10 cellular contexts compared by ENCODE assay signal in genomic region chr19:1608414-1609391, GRCh38. TPM values are rescaled to one million over a fixed set of nuclear protein-coding genes. Genes with fewer than 3 reads are reported as not detected.
DNase-seq lines count a peak whose midpoint lies in the region; ATAC-seq and TF ChIP-seq lines count a peak whose summit lies in the region.
"Had no signal": no experiment of that assay in that cellular context is flagged by ENCODE, and none has a peak within 500 bp of the region (broad histone marks: within the 10 kb centered on the region; RNA-seq: fewer than 3 reads in every experiment).

No MANE protein-coding gene starts in this region.

- H3K27ac ChIP-seq in OCI-LY1 (ENCODE audit: low read depth, low read length, poor library complexity, severe bottlenecking) = peak overlapping the region; percentile 93
- peak overlapping the region in 14 of 21 experiments; percentile 11 to 84 (median 62) for H3K27ac ChIP-seq in skin epidermis

- H2AFZ ChIP-seq in OCI-LY1 (ENCODE audit: low read length) = no peak overlapping the region

- peaks cover 15% of the 10 kb centered on the region for H3K36me3 Mint-ChIP-seq in activated naive CD4-positive, alpha-beta T cell treated with anti-CD3 and anti-CD28 coated beads for 36 hours (ENCODE audit: low read depth)

- peak; percentile 25; the same call in 1 of the 2 replicates for TF ChIP-seq CTCF in OCI-LY1 (IDR thresholded peaks at IDR 0.05; ENCODE audit: low read length)

- peaks cover 37% of the 10 kb centered on the region for H3K4me1 Mint-ChIP-seq in activated naive CD4-positive, alpha-beta T cell treated with anti-CD3 and anti-CD28 coated beads for 36 hours (ENCODE audit: low read depth)

- peaks cover 13% of the 10 kb centered on the region for H3K79me2 ChIP-seq in OCI-LY1 (ENCODE audit: insufficient read depth, low read length)

- H3K27me3 ChIP-seq in OCI-LY1 (ENCODE audit: insufficient read depth, low read length) = no peaks in the 10 kb centered on the region

- no peak overlapping the region for H3K9ac ChIP-seq in OCI-LY1 (ENCODE audit: low read length)

- CTCF ChIA-PET in activated naive CD4-positive, alpha-beta T cell treated with anti-CD3 and anti-CD28 coated beads for 36 hours (lab: Charles Lee) = interaction anchor here (0.7 kb wide), 1 partner anchor 54 kb away, joined by 3 read pairs; no protein-coding TSS in a partner anchor

- H3K4me3 ChIP-seq in OCI-LY1 (ENCODE audit: low read depth, low read length, poor library complexity, severe bottlenecking) (no peak overlapping the region), skin epidermis (peak overlapping the region in 2 of 7 experiments; percentile 3 to 22)

- H4K20me1 ChIP-seq in OCI-LY1 (ENCODE audit: insufficient read depth, low read length) = no peaks in the 10 kb centered on the region

- H3K9me3 ChIP-seq in OCI-LY1 (ENCODE audit: low read length) = no peaks in the 10 kb centered on the region

- no peak overlapping the region for H3K27ac Mint-ChIP-seq in activated naive CD4-positive, alpha-beta T cell treated with anti-CD3 and anti-CD28 coated beads for 36 hours

- H3K4me2 ChIP-seq in OCI-LY1 (ENCODE audit: low read length) = no peak overlapping the region

- no peak overlapping the region for H3K4me3 Mint-ChIP-seq in activated naive CD4-positive, alpha-beta T cell treated with anti-CD3 and anti-CD28 coated beads for 36 hours

- no peaks in the 10 kb centered on the region for H3K9me3 Mint-ChIP-seq in activated naive CD4-positive, alpha-beta T cell treated with anti-CD3 and anti-CD28 coated beads for 36 hours

- DNase-seq in NCI-H2227 treated with DMSO at 0.1 percent for 48 hours (lab: John Stamatoyannopoulos, UW) (peak; percentile 5), NCI-H2227 (lab: John Stamatoyannopoulos, UW; ENCODE audit: unreplicated experiment) (no peak), middle frontal gyrus (ENCODE audit: extremely low spot score, low spot score) (no peak), SKM-1 (lab: John Stamatoyannopoulos, UW; ENCODE audit: unreplicated experiment) (no peak)
- DNase-seq in activated naive CD4-positive, alpha-beta T cell treated with anti-CD3 and anti-CD28 coated beads for 36 hours = peak; percentile 39
- DNase-seq: KG1 had no signal

- peaks cover 43% of the 10 kb centered on the region for H3K4me1 ChIP-seq in OCI-LY1 (ENCODE audit: insufficient read depth, low read length, severe bottlenecking)

- H3F3A ChIP-seq in OCI-LY1 (ENCODE audit: insufficient read depth, low read length) = peaks cover 21% of the 10 kb centered on the region; the same call in 1 of the 2 replicates

- H3K27me3 Mint-ChIP-seq in activated naive CD4-positive, alpha-beta T cell treated with anti-CD3 and anti-CD28 coated beads for 36 hours (ENCODE audit: low read depth) = no peaks in the 10 kb centered on the region

- intact Hi-C loops in activated naive CD4-positive, alpha-beta T cell treated with anti-CD3 and anti-CD28 coated beads for 36 hours (cut with micrococcal nuclease) = no loop called here

- no peaks in the 10 kb centered on the region for H3K9me2 ChIP-seq in OCI-LY1 (ENCODE audit: low read depth, low read length)

- peaks cover 49% of the 10 kb centered on the region for H3K36me3 ChIP-seq in OCI-LY1 (ENCODE audit: insufficient read depth, low read length)

- ATAC-seq in GM18520 (IDR thresholded peaks at IDR 0.05; ENCODE audit: unreplicated experiment) = no peak
- ATAC-seq: esophagus mucosa had no signal

RNA-seq across cellular contexts. Expression of gene UQCR11, which starts 3.4 kb away (rescaled TPM):
- total RNA-seq in activated naive CD4-positive, alpha-beta T cell treated with anti-CD3 and anti-CD28 coated beads for 36 hours = 100 to 1,000 TPM; 281 to 293 TPM

RNA-seq across cellular contexts. Expression of gene MBD3, which starts 16.0 kb away (rescaled TPM):
- 10 to 100 TPM; 58.1 to 63.7 TPM for total RNA-seq in activated naive CD4-positive, alpha-beta T cell treated with anti-CD3 and anti-CD28 coated beads for 36 hours

RNA-seq across cellular contexts. Expression of gene MEX3D, which starts 40.6 kb away (rescaled TPM):
- total RNA-seq in activated naive CD4-positive, alpha-beta T cell treated with anti-CD3 and anti-CD28 coated beads for 36 hours = 1 to 10 TPM; 2.0 to 2.1 TPM

RNA-seq across cellular contexts. Expression of gene TCF3, which starts 43.7 kb away (rescaled TPM):
- total RNA-seq in activated naive CD4-positive, alpha-beta T cell treated with anti-CD3 and anti-CD28 coated beads for 36 hours = 10 to 100 TPM; 84.8 to 86.7 TPM

Comparison
In these comparisons a context has a peak if more than half of its experiments do, and no peak if none do; other contexts are left out.
1. DNase-seq: peak in NCI-H2227 treated with DMSO at 0.1 percent for 48 hours (single experiment) and activated naive CD4-positive, alpha-beta T cell treated with anti-CD3 and anti-CD28 coated beads for 36 hours (single experiment); none in NCI-H2227 (single experiment), middle frontal gyrus (single experiment) and SKM-1 (single experiment).